22 cellular contexts compared by ENCODE assay signal in genomic region chr5:31185951-31186350, GRCh38. TPM values are rescaled to one million over a fixed set of nuclear protein-coding genes. Genes with fewer than 3 reads are reported as not detected.
"Had no signal": no experiment of that assay in that cellular context is flagged by ENCODE, and none has a peak within 500 bp of the region (broad histone marks: within the 10 kb centered on the region; RNA-seq: fewer than 3 reads in every experiment).

No MANE protein-coding gene starts in this region.

- H3K27me3 ChIP-seq: dorsolateral prefrontal cortex, foreskin keratinocyte had no signal

- H3K27ac ChIP-seq: coronary artery, dorsolateral prefrontal cortex, esophagus muscularis mucosa, foreskin keratinocyte, gastroesophageal sphincter, heart left ventricle, hepatocyte, left lung, lower lobe of right lung had no signal

- H3K9me3 ChIP-seq: esophagus muscularis mucosa, gastroesophageal sphincter, heart left ventricle, left lung, lower lobe of right lung, mucosa of descending colon had no signal

- ATAC-seq: foreskin keratinocyte; gastroesophageal sphincter; heart left ventricle; left ventricle myocardium superior; lower lobe of right lung; naive thymus-derived CD8-positive, alpha-beta T cell had no signal

- H3K4me3 ChIP-seq: coronary artery, dorsolateral prefrontal cortex, esophagus muscularis mucosa, gastroesophageal sphincter, heart left ventricle, hepatocyte, left lung, lower lobe of right lung, mucosa of descending colon had no signal

- H3K36me3 ChIP-seq: esophagus muscularis mucosa, gastroesophageal sphincter, heart left ventricle, left lung, lower lobe of right lung had no signal

- H3K4me1 ChIP-seq: esophagus muscularis mucosa, foreskin keratinocyte, gastroesophageal sphincter, heart left ventricle, left lung, lower lobe of right lung had no signal

- DNase-seq: dorsolateral prefrontal cortex; effector CD4-positive, alpha-beta T cell; effector memory CD4-positive, alpha-beta T cell; heart left ventricle; immature natural killer cell; islet precursor cell; kidney; left colon; left lung; left ventricle myocardium superior; lower lobe of right lung; mucosa of descending colon; naive B cell had no signal

RNA-seq across cellular contexts. Expression of gene CDH6, which starts 7.5 kb away (rescaled TPM):
- total RNA-seq: endothelial cell of umbilical vein; foreskin keratinocyte; lung microvascular endothelial cell; myocyte; naive thymus-derived CD8-positive, alpha-beta T cell had no signal
